ENCODE assay signal across 31 cellular contexts in the genomic region with DNA sequence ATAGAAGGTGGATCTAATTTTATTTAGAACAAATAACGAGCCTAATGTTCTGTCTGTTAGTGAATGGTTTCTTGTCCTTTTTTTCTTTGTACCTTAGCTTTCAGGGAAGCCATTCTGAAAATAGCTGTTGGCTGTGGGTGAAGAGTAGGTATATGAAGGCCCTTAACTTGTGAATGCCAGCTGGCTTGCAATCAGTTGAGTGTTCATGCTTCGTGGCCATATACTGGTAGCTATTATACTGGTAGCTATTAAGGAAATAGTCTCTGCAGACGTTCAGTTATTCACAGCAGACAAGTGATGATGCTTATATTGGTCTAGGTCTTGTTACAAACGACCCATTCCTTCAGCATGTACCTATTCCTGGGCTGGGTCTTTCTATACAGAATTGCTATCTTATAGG. TPM values are rescaled to one million over a fixed set of nuclear protein-coding genes. Genes with fewer than 3 reads are reported as not detected.
"Had no signal": no experiment of that assay in that cellular context is flagged by ENCODE, and none has a peak within 500 bp of the region (broad histone marks: within the 10 kb centered on the region; RNA-seq: fewer than 3 reads in every experiment).

No MANE protein-coding gene starts in this region.

- H3K27ac Mint-ChIP-seq: activated CD4-positive, alpha-beta memory T cell treated with anti-CD3 and anti-CD28 coated beads, Interleukin-2, amount 10 ng/mL, durations not matched to agents 7 days and 5 days; activated CD4-positive, alpha-beta T cell treated with anti-CD3 and anti-CD28 coated beads, Interleukin-2, amount 10 ng/mL, durations not matched to agents 24 days and 14 days; activated naive CD4-positive, alpha-beta T cell treated with anti-CD3 and anti-CD28 coated beads for 36 hours; activated naive CD8-positive, alpha-beta T cell treated with anti-CD3 and anti-CD28 coated beads, Interleukin-2, amount 10 ng/mL, durations not matched to agents 7 days and 5 days; activated T-cell treated with anti-CD3 and anti-CD28 coated beads, Interleukin-2, amount 50 U/mL, for 72 hours; effector memory CD8-positive, alpha-beta T cell; naive thymus-derived CD4-positive, alpha-beta T cell; stimulated activated naive CD8-positive, alpha-beta T cell treated with anti-CD3 and anti-CD28 coated beads, Interleukin-15, Interleukin-2, amounts not matched to agents 100 ng/mL and 50 ng/mL, for 24 hours; T-helper 1 cell treated with Interleukin-12 subunit alpha and Interleukin-12 subunit beta and Interleukin-4 antibody, amounts not matched to agents 30 μg/mL and 1 μg/mL, for 36 hours had no signal

- H3K4me3 Mint-ChIP-seq: activated CD4-positive, alpha-beta memory T cell treated with anti-CD3 and anti-CD28 coated beads, Interleukin-2, amount 10 ng/mL, durations not matched to agents 7 days and 5 days; activated CD4-positive, alpha-beta T cell treated with anti-CD3 and anti-CD28 coated beads, Interleukin-2, amount 10 ng/mL, durations not matched to agents 24 days and 14 days; activated naive CD4-positive, alpha-beta T cell treated with anti-CD3 and anti-CD28 coated beads for 36 hours; activated naive CD8-positive, alpha-beta T cell treated with anti-CD3 and anti-CD28 coated beads, Interleukin-2, amount 10 ng/mL, durations not matched to agents 7 days and 5 days; activated T-cell treated with anti-CD3 and anti-CD28 coated beads, Interleukin-2, amount 50 U/mL, for 72 hours; effector memory CD8-positive, alpha-beta T cell; naive thymus-derived CD4-positive, alpha-beta T cell; stimulated activated naive CD8-positive, alpha-beta T cell treated with anti-CD3 and anti-CD28 coated beads, Interleukin-15, Interleukin-2, amounts not matched to agents 100 ng/mL and 50 ng/mL, for 24 hours; T-helper 1 cell treated with Interleukin-12 subunit alpha and Interleukin-12 subunit beta and Interleukin-4 antibody, amounts not matched to agents 30 μg/mL and 1 μg/mL, for 36 hours had no signal

- H3K36me3 ChIP-seq: breast epithelium, colonic mucosa, esophagus muscularis mucosa, gastrocnemius medialis, lower lobe of right lung, neutrophil, pancreas, right atrium auricular region, thyroid gland had no signal

- H3K4me3 ChIP-seq: breast epithelium, colonic mucosa, dorsolateral prefrontal cortex, esophagus muscularis mucosa, gastrocnemius medialis, lower lobe of right lung, pancreas, psoas muscle, right atrium auricular region, thyroid gland had no signal

- H3K4me1 ChIP-seq: breast epithelium, colonic mucosa, esophagus muscularis mucosa, gastrocnemius medialis, psoas muscle, right atrium auricular region, thyroid gland had no signal

- H3K4me1 Mint-ChIP-seq: activated CD4-positive, alpha-beta memory T cell treated with anti-CD3 and anti-CD28 coated beads, Interleukin-2, amount 10 ng/mL, durations not matched to agents 7 days and 5 days; activated CD4-positive, alpha-beta T cell treated with anti-CD3 and anti-CD28 coated beads, Interleukin-2, amount 10 ng/mL, durations not matched to agents 24 days and 14 days; activated naive CD8-positive, alpha-beta T cell treated with anti-CD3 and anti-CD28 coated beads, Interleukin-2, amount 10 ng/mL, durations not matched to agents 7 days and 5 days; naive thymus-derived CD4-positive, alpha-beta T cell had no signal

- H3K27ac ChIP-seq: breast epithelium, colonic mucosa, dorsolateral prefrontal cortex, esophagus muscularis mucosa, gastrocnemius medialis, lower lobe of right lung, neutrophil, pancreas, psoas muscle, right atrium auricular region, thyroid gland had no signal

- H3K9me3 ChIP-seq: breast epithelium, colonic mucosa, esophagus muscularis mucosa, gastrocnemius medialis, lower lobe of right lung, neutrophil, pancreas, psoas muscle, right atrium auricular region, thyroid gland had no signal

- H3K9me3 Mint-ChIP-seq: activated CD4-positive, alpha-beta memory T cell treated with anti-CD3 and anti-CD28 coated beads, Interleukin-2, amount 10 ng/mL, durations not matched to agents 7 days and 5 days; activated CD4-positive, alpha-beta T cell treated with anti-CD3 and anti-CD28 coated beads, Interleukin-2, amount 10 ng/mL, durations not matched to agents 24 days and 14 days; activated naive CD4-positive, alpha-beta T cell treated with anti-CD3 and anti-CD28 coated beads for 36 hours; activated naive CD8-positive, alpha-beta T cell treated with anti-CD3 and anti-CD28 coated beads, Interleukin-2, amount 10 ng/mL, durations not matched to agents 7 days and 5 days; activated T-cell treated with anti-CD3 and anti-CD28 coated beads, Interleukin-2, amount 50 U/mL, for 72 hours; effector memory CD8-positive, alpha-beta T cell; naive thymus-derived CD4-positive, alpha-beta T cell; stimulated activated naive CD8-positive, alpha-beta T cell treated with anti-CD3 and anti-CD28 coated beads, Interleukin-15, Interleukin-2, amounts not matched to agents 100 ng/mL and 50 ng/mL, for 24 hours; T-helper 1 cell treated with Interleukin-12 subunit alpha and Interleukin-12 subunit beta and Interleukin-4 antibody, amounts not matched to agents 30 μg/mL and 1 μg/mL, for 36 hours had no signal

- H3K36me3 Mint-ChIP-seq: activated naive CD8-positive, alpha-beta T cell treated with anti-CD3 and anti-CD28 coated beads, Interleukin-2, amount 10 ng/mL, durations not matched to agents 7 days and 5 days; naive thymus-derived CD4-positive, alpha-beta T cell had no signal

- H3K27me3 ChIP-seq: colonic mucosa, pancreas, right atrium auricular region, thyroid gland had no signal

- ATAC-seq: activated CD4-positive, CD25-positive, alpha-beta regulatory T cell treated with anti-CD3 and anti-CD28 coated beads, Interleukin-2, amount 50 U/mL, for 24 hours; activated T-cell treated with anti-CD3 and anti-CD28 coated beads, Interleukin-2, amount 50 U/mL, for 72 hours; effector memory CD8-positive, alpha-beta T cell; gastrocnemius medialis; lower lobe of right lung; naive thymus-derived CD4-positive, alpha-beta T cell; pancreas; psoas muscle had no signal

- DNase-seq: activated CD4-positive, alpha-beta memory T cell treated with anti-CD3 and anti-CD28 coated beads, Interleukin-2, amount 10 ng/mL, durations not matched to agents 7 days and 5 days; activated CD4-positive, alpha-beta T cell treated with anti-CD3 and anti-CD28 coated beads, Interleukin-2, amount 10 ng/mL, durations not matched to agents 24 days and 14 days; activated effector memory CD4-positive, alpha-beta T cell treated with Interleukin-2 at 50 U/mL for 16 hours; activated naive CD4-positive, alpha-beta T cell treated with anti-CD3 and anti-CD28 coated beads for 36 hours; activated naive CD8-positive, alpha-beta T cell treated with anti-CD3 and anti-CD28 coated beads, Interleukin-2, amount 10 ng/mL, durations not matched to agents 7 days and 5 days; activated T-cell treated with anti-CD3 and anti-CD28 coated beads, Interleukin-2, amount 50 U/mL, for 72 hours; amniotic stem cell; colonic mucosa; dorsolateral prefrontal cortex; effector memory CD8-positive, alpha-beta T cell; gastrocnemius medialis; head of caudate nucleus; hypothalamus; kidney; lower lobe of right lung; naive thymus-derived CD4-positive, alpha-beta T cell; pancreas; psoas muscle; stimulated activated CD4-positive, alpha-beta T cell treated with anti-CD3 and anti-CD28 coated beads, Interleukin-12 subunit alpha, Interleukin-12 subunit beta, amount 100 ng/mL, for 4 hours; stimulated activated CD4-positive, alpha-beta T cell treated with anti-CD3 and anti-CD28 coated beads, Interleukin-4, amount 100 ng/mL, for 4 hours; substantia nigra; thyroid gland had no signal

RNA-seq across cellular contexts. Expression of a gene that starts 18.8 kb away (rescaled TPM):
- total RNA-seq: activated CD4-positive, alpha-beta memory T cell treated with anti-CD3 and anti-CD28 coated beads, Interleukin-2, amount 10 ng/mL, durations not matched to agents 7 days and 5 days; activated naive CD8-positive, alpha-beta T cell treated with anti-CD3 and anti-CD28 coated beads, Interleukin-2, amount 10 ng/mL, durations not matched to agents 7 days and 5 days; esophagus muscularis mucosa; gastrocnemius medialis; mesenteric fat pad; psoas muscle; right atrium auricular region; ureter had no signal
- polyA plus RNA-seq: naive thymus-derived CD4-positive, alpha-beta T cell had no signal
